Comparison of ENCODE assay signal across 32 cellular contexts in genomic region chr10:3193751-3194150, GRCh38.
"Had no signal": no experiment of that assay in that cellular context is flagged by ENCODE, and none has a peak within 500 bp of the region (broad histone marks: within the 10 kb centered on the region; RNA-seq: fewer than 3 reads in every experiment).

No MANE protein-coding gene starts in this region.

- H3K9me3 ChIP-seq: esophagus muscularis mucosa, left ventricle myocardium inferior, neutrophil, pancreas, prostate gland, sigmoid colon, upper lobe of right lung had no signal

- H3K4me3 Mint-ChIP-seq: activated CD8-positive, alpha-beta memory T cell treated with anti-CD3 and anti-CD28 coated beads, Interleukin-2, amount 10 ng/mL, durations not matched to agents 7 days and 5 days; activated CD8-positive, alpha-beta T cell treated with anti-CD3 and anti-CD28 coated beads for 36 hours; activated T-cell treated with anti-CD3 and anti-CD28 coated beads, Interleukin-2, amount 50 U/mL, for 72 hours; brain; dendritic cell treated with granulocyte-macrophage colony-stimulating factor and Interleukin-4, amounts not matched to agents 40 ng/mL and 50 ng/mL, for 4 days; endodermal cell; stimulated activated effector memory CD8-positive, alpha-beta T cell treated with anti-CD3 and anti-CD28 coated beads, Interleukin-12 subunit alpha, Interleukin-12 subunit beta, amount 100 ng/mL, for 72 hours; stimulated activated naive CD8-positive, alpha-beta T cell treated with anti-CD3 and anti-CD28 coated beads, Interleukin-15, Interleukin-2, amounts not matched to agents 100 ng/mL and 50 ng/mL, for 24 hours; T-helper 1 cell treated with Interleukin-12 subunit alpha and Interleukin-12 subunit beta and Interleukin-4 antibody, amounts not matched to agents 30 μg/mL and 1 μg/mL, for 36 hours had no signal

- H3K36me3 ChIP-seq: esophagus muscularis mucosa, left ventricle myocardium inferior, neutrophil, pancreas, prostate gland, sigmoid colon, upper lobe of right lung, WERI-Rb-1 had no signal

- H3K27ac ChIP-seq: neutrophil, WERI-Rb-1 had no signal

- FAIRE-seq: frontal cortex, islet of Langerhans, pancreas, small intestine had no signal

- H3K27me3 ChIP-seq: pancreas, sigmoid colon had no signal

- H3K36me3 Mint-ChIP-seq: activated CD8-positive, alpha-beta memory T cell treated with anti-CD3 and anti-CD28 coated beads, Interleukin-2, amount 10 ng/mL, durations not matched to agents 7 days and 5 days; activated naive CD4-positive, alpha-beta T cell treated with anti-CD3 and anti-CD28 coated beads, Interleukin-2, amount 50 U/mL, for 72 hours; brain had no signal

- H3K27ac Mint-ChIP-seq: activated CD8-positive, alpha-beta memory T cell treated with anti-CD3 and anti-CD28 coated beads, Interleukin-2, amount 10 ng/mL, durations not matched to agents 7 days and 5 days; activated CD8-positive, alpha-beta T cell treated with anti-CD3 and anti-CD28 coated beads for 36 hours; activated naive CD4-positive, alpha-beta T cell treated with anti-CD3 and anti-CD28 coated beads, Interleukin-2, amount 50 U/mL, for 72 hours; activated T-cell treated with anti-CD3 and anti-CD28 coated beads, Interleukin-2, amount 50 U/mL, for 72 hours; dendritic cell treated with granulocyte-macrophage colony-stimulating factor and Interleukin-4, amounts not matched to agents 40 ng/mL and 50 ng/mL, for 4 days; endodermal cell; stimulated activated naive CD8-positive, alpha-beta T cell treated with anti-CD3 and anti-CD28 coated beads, Interleukin-15, Interleukin-2, amounts not matched to agents 100 ng/mL and 50 ng/mL, for 24 hours; T-helper 1 cell treated with Interleukin-12 subunit alpha and Interleukin-12 subunit beta and Interleukin-4 antibody, amounts not matched to agents 30 μg/mL and 1 μg/mL, for 36 hours had no signal

- DNase-seq: activated CD4-positive, alpha-beta T cell treated with anti-CD3 and anti-CD28 coated beads, Interleukin-2, amount 50 U/mL, for 1 hour; activated CD4-positive, CD25-positive, alpha-beta regulatory T cell treated with anti-CD3 and anti-CD28 coated beads, Interleukin-2, amount 50 U/mL, for 72 hours; activated CD8-positive, alpha-beta memory T cell treated with anti-CD3 and anti-CD28 coated beads, Interleukin-2, amount 10 ng/mL, durations not matched to agents 7 days and 5 days; activated CD8-positive, alpha-beta T cell treated with anti-CD3 and anti-CD28 coated beads for 36 hours; activated naive CD4-positive, alpha-beta T cell; activated T-cell treated with anti-CD3 and anti-CD28 coated beads for 4 hours; activated T-cell treated with anti-CD3 and anti-CD28 coated beads, Interleukin-2, amount 50 U/mL, for 72 hours; anterior cingulate cortex; caudate nucleus; left ventricle myocardium inferior; pancreas; retina; sigmoid colon; small intestine; stimulated activated CD4-positive, alpha-beta T cell treated with anti-CD3 and anti-CD28 coated beads, Interleukin-4, amount 100 ng/mL, for 24 hours; SW 1271; upper lobe of right lung; WERI-Rb-1 had no signal

- H3K4me1 ChIP-seq: prostate gland had no signal

- H3K4me3 ChIP-seq: lung had no signal

- H3K9me3 Mint-ChIP-seq: activated CD8-positive, alpha-beta T cell treated with anti-CD3 and anti-CD28 coated beads for 36 hours; activated naive CD4-positive, alpha-beta T cell treated with anti-CD3 and anti-CD28 coated beads, Interleukin-2, amount 50 U/mL, for 72 hours; activated T-cell treated with anti-CD3 and anti-CD28 coated beads, Interleukin-2, amount 50 U/mL, for 72 hours; brain; dendritic cell treated with granulocyte-macrophage colony-stimulating factor and Interleukin-4, amounts not matched to agents 40 ng/mL and 50 ng/mL, for 4 days; endodermal cell; nephron; stimulated activated effector memory CD8-positive, alpha-beta T cell treated with anti-CD3 and anti-CD28 coated beads, Interleukin-12 subunit alpha, Interleukin-12 subunit beta, amount 100 ng/mL, for 72 hours; stimulated activated naive CD8-positive, alpha-beta T cell treated with anti-CD3 and anti-CD28 coated beads, Interleukin-15, Interleukin-2, amounts not matched to agents 100 ng/mL and 50 ng/mL, for 24 hours; T-helper 1 cell treated with Interleukin-12 subunit alpha and Interleukin-12 subunit beta and Interleukin-4 antibody, amounts not matched to agents 30 μg/mL and 1 μg/mL, for 36 hours had no signal

- ATAC-seq: activated CD8-positive, alpha-beta memory T cell treated with anti-CD3 and anti-CD28 coated beads, Interleukin-2, amount 10 ng/mL, durations not matched to agents 7 days and 5 days; activated CD8-positive, alpha-beta T cell treated with anti-CD3 and anti-CD28 coated beads for 36 hours; activated naive CD4-positive, alpha-beta T cell treated with anti-CD3 and anti-CD28 coated beads, Interleukin-2, amount 50 U/mL, for 72 hours; activated T-cell treated with anti-CD3 and anti-CD28 coated beads, Interleukin-2, amount 50 U/mL, for 72 hours; stimulated activated effector memory CD8-positive, alpha-beta T cell treated with anti-CD3 and anti-CD28 coated beads, Interleukin-12 subunit alpha, Interleukin-12 subunit beta, amount 100 ng/mL, for 72 hours had no signal
